8 cellular contexts compared by ENCODE assay signal in genomic region chr11:121318848-121319834, GRCh38. TPM values are rescaled to one million over a fixed set of nuclear protein-coding genes. Genes with fewer than 3 reads are reported as not detected.
DNase-seq lines count a peak whose midpoint lies in the region; ATAC-seq, FAIRE-seq and TF ChIP-seq lines count a peak whose summit lies in the region.

No MANE protein-coding gene starts in this region.

- ATAC-seq in heart right ventricle = peak in 6 of 8 donors; percentile 49 to 81 (median 66)
- no peak for ATAC-seq in GM21825 (IDR thresholded peaks at IDR 0.05; ENCODE audit: unreplicated experiment)

- FAIRE-seq in H54 (lab: Jason Lieb, UNC) = peak; percentile 53

- peaks cover 29% of the 10 kb centered on the region for H3K4me1 Mint-ChIP-seq in activated naive CD4-positive, alpha-beta T cell treated with anti-CD3 and anti-CD28 coated beads, Interleukin-2, amount 10 ng/mL, durations not matched to agents 7 days and 5 days

- no peak for DNase-seq in H54 (ENCODE audit: insufficient read length, low spot score)
- peak; percentile 83 for DNase-seq in NCI-H2227 treated with DMSO at 0.1 percent for 48 hours (lab: John Stamatoyannopoulos, UW)
- peak; percentile 46 for DNase-seq in activated naive CD4-positive, alpha-beta T cell treated with anti-CD3 and anti-CD28 coated beads, Interleukin-2, amount 10 ng/mL, durations not matched to agents 7 days and 5 days
- peak in 1 of 2 donors; percentile 14 for DNase-seq in heart right ventricle
- peak; percentile 40 for DNase-seq in renal cortical epithelial cell (ENCODE audit: low read depth)
- DNase-seq in cortex of kidney (lab: John Stamatoyannopoulos, UW) = no peak

- no peaks in the 10 kb centered on the region for H3K36me3 Mint-ChIP-seq in activated naive CD4-positive, alpha-beta T cell treated with anti-CD3 and anti-CD28 coated beads, Interleukin-2, amount 10 ng/mL, durations not matched to agents 7 days and 5 days

- H3K4me2 ChIP-seq in DOHH2 (ENCODE audit: low read length) = peak overlapping the region; percentile 44

- no peak overlapping the region for H3K4me3 Mint-ChIP-seq in activated naive CD4-positive, alpha-beta T cell treated with anti-CD3 and anti-CD28 coated beads, Interleukin-2, amount 10 ng/mL, durations not matched to agents 7 days and 5 days

- H3K4me3 ChIP-seq in DOHH2 (ENCODE audit: low read length) (peak overlapping the region; percentile 8; the same call in 1 of the 2 replicates), heart right ventricle (no peak overlapping the region)

- H3K36me3 ChIP-seq in DOHH2 (ENCODE audit: control insufficient read depth, low read length) (no peaks in the 10 kb centered on the region), heart right ventricle (no peaks in the 10 kb centered on the region)

- H3K9me3 Mint-ChIP-seq in activated naive CD4-positive, alpha-beta T cell treated with anti-CD3 and anti-CD28 coated beads, Interleukin-2, amount 10 ng/mL, durations not matched to agents 7 days and 5 days = no peaks in the 10 kb centered on the region

- no peak for TF ChIP-seq POLR2A in H54 (IDR thresholded peaks at IDR 0.05; ENCODE audit: low read depth, low read length)

- intact Hi-C loops in heart right ventricle (cut with DNase I) = loop anchor here in 4 of 10 donors (1.0 to 2.0 kb wide), 4 partner anchors 216 to 272 kb away; no protein-coding TSS in a partner anchor

- H3K9me3 ChIP-seq in DOHH2 (ENCODE audit: control insufficient read depth, insufficient read depth, low read length) (no peaks in the 10 kb centered on the region), heart right ventricle (no peaks in the 10 kb centered on the region)

- no peaks in the 10 kb centered on the region for H3K27me3 ChIP-seq in DOHH2 (ENCODE audit: control insufficient read depth, low read length)
- peaks cover 0 to 23% (median 11%) of the 10 kb centered on the region in 7 donors for H3K27me3 ChIP-seq in heart right ventricle

- H3K9me2 ChIP-seq in DOHH2 (replicated peaks; ENCODE audit: control insufficient read depth, low read length) = no peaks in the 10 kb centered on the region

- 25 to 28% methylated on average over 7 of the region's 7 CpGs for WGBS in heart right ventricle, 2 donors

- peak overlapping the region; percentile 0 for H3K27ac Mint-ChIP-seq in activated naive CD4-positive, alpha-beta T cell treated with anti-CD3 and anti-CD28 coated beads, Interleukin-2, amount 10 ng/mL, durations not matched to agents 7 days and 5 days

- H3K79me2 ChIP-seq in DOHH2 (ENCODE audit: control insufficient read depth, low read length) = no peaks in the 10 kb centered on the region

- CTCF ChIA-PET in activated naive CD4-positive, alpha-beta T cell treated with anti-CD3 and anti-CD28 coated beads, Interleukin-2, amount 10 ng/mL, durations not matched to agents 7 days and 5 days (lab: Charles Lee) = interaction anchor here (0.9 to 2.7 kb wide), 14 partner anchors 13 to 335 kb away, joined by 3 to 29 read pairs (median 3); no protein-coding TSS in a partner anchor

- H3F3A ChIP-seq in DOHH2 (ENCODE audit: control insufficient read depth, insufficient read depth) = no peaks in the 10 kb centered on the region; the same call in 1 of the 2 replicates

- peak overlapping the region; percentile 5; the same call in 1 of the 2 replicates for H3K27ac ChIP-seq in DOHH2 (ENCODE audit: low read depth, low read length)
- H3K27ac ChIP-seq in heart right ventricle = no peak overlapping the region

- H4K20me1 ChIP-seq in DOHH2 (ENCODE audit: control insufficient read depth, insufficient read depth, low read depth, low read length) = no peaks in the 10 kb centered on the region

- peak; percentile 85 for TF ChIP-seq CTCF in DOHH2 (IDR thresholded peaks at IDR 0.05; ENCODE audit: low read depth, low read length, poor library complexity, severe bottlenecking)
- TF ChIP-seq CTCF in heart right ventricle (IDR thresholded peaks at IDR 0.05) = peak; percentile 46 to 80 (median 71)

- H3K4me1 ChIP-seq in DOHH2 (ENCODE audit: control insufficient read depth, low read length) (peaks cover 60% of the 10 kb centered on the region), heart right ventricle (peaks cover 0 to 3% (median 0%) of the 10 kb centered on the region in 9 donors)

- H3K27me3 Mint-ChIP-seq in activated naive CD4-positive, alpha-beta T cell treated with anti-CD3 and anti-CD28 coated beads, Interleukin-2, amount 10 ng/mL, durations not matched to agents 7 days and 5 days = no peaks in the 10 kb centered on the region

RNA-seq across cellular contexts. Expression of gene SC5D, which starts 26.6 kb away (rescaled TPM):
- total RNA-seq in heart right ventricle (10 to 100 TPM; 17.0 to 30.6 (median 20.9) TPM), renal cortical epithelial cell (51.0 and 73.3 TPM in 2 replicates)
- 10 to 100 TPM; 10.7 to 18.9 TPM for polyA plus RNA-seq in heart right ventricle

Comparison
In these comparisons a context has a peak if more than half of its experiments do, and no peak if none do; other contexts are left out.
1. DNase-seq: peak in NCI-H2227 treated with DMSO at 0.1 percent for 48 hours (single experiment), activated naive CD4-positive, alpha-beta T cell treated with anti-CD3 and anti-CD28 coated beads, Interleukin-2, amount 10 ng/mL, durations not matched to agents 7 days and 5 days (single experiment) and renal cortical epithelial cell (single experiment); none in H54 (single experiment) and cortex of kidney (single experiment).